Comparison of ENCODE assay signal across 18 cellular contexts in the genomic region with DNA sequence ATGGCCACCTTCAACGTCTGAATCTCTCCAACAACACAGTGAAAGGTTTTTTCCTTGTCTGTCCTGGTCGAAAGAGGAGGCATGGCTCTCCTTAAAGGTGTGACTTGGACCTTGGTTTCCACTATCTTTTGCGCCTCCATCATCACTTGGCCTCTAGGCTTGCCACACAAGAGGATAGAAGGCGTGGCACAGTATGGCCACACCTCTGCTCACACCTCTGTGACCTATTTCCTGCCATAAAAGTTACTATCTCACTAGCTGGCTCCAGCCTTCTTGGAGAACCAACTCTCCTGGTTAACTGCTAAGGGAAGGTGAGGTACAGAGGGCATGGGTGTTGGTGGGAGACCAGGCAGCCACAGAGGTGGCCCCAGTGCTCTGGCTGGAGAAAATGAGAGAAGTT.
DNase-seq lines count a peak whose midpoint lies in the region; ATAC-seq, FAIRE-seq and TF ChIP-seq lines count a peak whose summit lies in the region.
"Had no signal": no experiment of that assay in that cellular context is flagged by ENCODE, and none has a peak within 500 bp of the region (broad histone marks: within the 10 kb centered on the region; RNA-seq: fewer than 3 reads in every experiment).

No MANE protein-coding gene starts in this region.

- CTCF ChIA-PET in activated CD4-positive, alpha-beta memory T cell treated with anti-CD3 and anti-CD28 coated beads, Interleukin-2, amount 10 ng/mL, durations not matched to agents 7 days and 5 days (lab: Charles Lee), result no interaction called here
- CTCF ChIA-PET in activated CD4-positive, alpha-beta memory T cell treated with anti-CD3 and anti-CD28 coated beads for 36 hours (lab: Charles Lee), result no interaction called here

- H3K79me2 ChIP-seq in OCI-LY3 (ENCODE audit: low read length), result no peaks in the 10 kb centered on the region

- no peaks in the 10 kb centered on the region for H4K20me1 ChIP-seq in OCI-LY3 (ENCODE audit: insufficient read depth, low read length)
- H4K20me1 ChIP-seq: BLaER1 treated with 17β-estradiol and CSF1 and Interleukin-3, amounts not matched to agents 10 nM and 100 nM had no signal

- H3K4me1 ChIP-seq in OCI-LY3 (ENCODE audit: low read length) (peaks cover 47% of the 10 kb centered on the region), colonic mucosa (peaks cover 3% of the 10 kb centered on the region), small intestine (ENCODE audit: control insufficient read depth in 2 of 2, insufficient read depth in 1 of 2, low read depth in 1 of 2, low read length in 1 of 2) (peaks cover 3 to 15% of the 10 kb centered on the region in 2 donors)

- WGBS in small intestine, 3 donors, result 12 to 66% (median 38%) methylated on average over 4 of the region's 4 CpGs

- H3K36me3 ChIP-seq in OCI-LY3 (replicated peaks; ENCODE audit: low read depth, low read length) (peaks cover 6% of the 10 kb centered on the region), colonic mucosa (no peaks in the 10 kb centered on the region), small intestine (ENCODE audit: control insufficient read depth in 2 of 2, insufficient read depth in 2 of 2, low read length in 2 of 2) (no peaks in the 10 kb centered on the region)
- H3K36me3 ChIP-seq: BLaER1 treated with 17β-estradiol and CSF1 and Interleukin-3, amounts not matched to agents 10 nM and 100 nM had no signal

- ATAC-seq in sciatic nerve, result no peak
- ATAC-seq in GM18870 (IDR thresholded peaks at IDR 0.05; ENCODE audit: unreplicated experiment), result no peak
- ATAC-seq: Panc1 had no signal

- no peaks in the 10 kb centered on the region for H3K9me3 Mint-ChIP-seq in activated CD4-positive, alpha-beta memory T cell treated with anti-CD3 and anti-CD28 coated beads, Interleukin-2, amount 10 ng/mL, durations not matched to agents 7 days and 5 days
- H3K9me3 Mint-ChIP-seq in activated CD4-positive, alpha-beta memory T cell treated with anti-CD3 and anti-CD28 coated beads for 36 hours, result no peaks in the 10 kb centered on the region

- H2AFZ ChIP-seq in OCI-LY3 (ENCODE audit: low read depth, low read length), result peak overlapping the region; percentile 88; the same call in 1 of the 2 replicates

- no peak overlapping the region for H3K4me3 Mint-ChIP-seq in activated CD4-positive, alpha-beta memory T cell treated with anti-CD3 and anti-CD28 coated beads, Interleukin-2, amount 10 ng/mL, durations not matched to agents 7 days and 5 days
- H3K4me3 Mint-ChIP-seq in activated CD4-positive, alpha-beta memory T cell treated with anti-CD3 and anti-CD28 coated beads for 36 hours, result no peak overlapping the region
- H3K4me3 Mint-ChIP-seq: H9 had no signal

- intact Hi-C loops in activated CD4-positive, alpha-beta memory T cell treated with anti-CD3 and anti-CD28 coated beads for 36 hours (cut with micrococcal nuclease), result no loop called here
- intact Hi-C loops in colonic mucosa (cut with DNase I) (no loop called here), sciatic nerve (cut with DNase I) (no loop called here)

- H3K27ac Mint-ChIP-seq in activated CD4-positive, alpha-beta memory T cell treated with anti-CD3 and anti-CD28 coated beads, Interleukin-2, amount 10 ng/mL, durations not matched to agents 7 days and 5 days, result no peak overlapping the region
- H3K27ac Mint-ChIP-seq in activated CD4-positive, alpha-beta memory T cell treated with anti-CD3 and anti-CD28 coated beads for 36 hours, result no peak overlapping the region

- H3K27ac ChIP-seq in OCI-LY3 (ENCODE audit: low read length), result no peak overlapping the region
- no peak overlapping the region for H3K27ac ChIP-seq in colonic mucosa
- peak overlapping the region in 1 of 2 donors; percentile 37 for H3K27ac ChIP-seq in small intestine (ENCODE audit: low read depth in 1 of 2, low read length in 1 of 2)
- H3K27ac ChIP-seq: BLaER1 treated with 17β-estradiol and CSF1 and Interleukin-3, amounts not matched to agents 10 nM and 100 nM had no signal

- POLR2A ChIA-PET in activated CD4-positive, alpha-beta memory T cell treated with anti-CD3 and anti-CD28 coated beads, Interleukin-2, amount 10 ng/mL, durations not matched to agents 7 days and 5 days (lab: Charles Lee), result no interaction called here
- POLR2A ChIA-PET in activated CD4-positive, alpha-beta memory T cell treated with anti-CD3 and anti-CD28 coated beads for 36 hours (lab: Charles Lee), result no interaction called here

- TF ChIP-seq CTCF in OCI-LY3 (IDR thresholded peaks at IDR 0.05; ENCODE audit: low read depth, low read length) (no peak), colonic mucosa (IDR thresholded peaks at IDR 0.05) (no peak)

- H3K9ac ChIP-seq in OCI-LY3 (ENCODE audit: low read length) (no peak overlapping the region; the same call in 1 of the 2 replicates), colonic mucosa (ENCODE audit: low read depth in 2 of 2, low read length in 2 of 2) (no peak overlapping the region)
- H3K9ac ChIP-seq: BLaER1 treated with 17β-estradiol and CSF1 and Interleukin-3, amounts not matched to agents 10 nM and 100 nM had no signal

- no peaks in the 10 kb centered on the region for H3K27me3 ChIP-seq in OCI-LY3 (ENCODE audit: low read depth, low read length)
- no peaks in the 10 kb centered on the region for H3K27me3 ChIP-seq in colonic mucosa
- no peaks in the 10 kb centered on the region for H3K27me3 ChIP-seq in small intestine (ENCODE audit: control insufficient read depth in 2 of 2, insufficient read depth in 2 of 2, low read length in 2 of 2)
- H3K27me3 ChIP-seq: BLaER1 treated with 17β-estradiol and CSF1 and Interleukin-3, amounts not matched to agents 10 nM and 100 nM had no signal

- H3K4me1 Mint-ChIP-seq in activated CD4-positive, alpha-beta memory T cell treated with anti-CD3 and anti-CD28 coated beads, Interleukin-2, amount 10 ng/mL, durations not matched to agents 7 days and 5 days, result peaks cover 15% of the 10 kb centered on the region
- H3K4me1 Mint-ChIP-seq in activated CD4-positive, alpha-beta memory T cell treated with anti-CD3 and anti-CD28 coated beads for 36 hours (ENCODE audit: low read depth), result peaks cover 29% of the 10 kb centered on the region

- H3K27me3 Mint-ChIP-seq in activated CD4-positive, alpha-beta memory T cell treated with anti-CD3 and anti-CD28 coated beads, Interleukin-2, amount 10 ng/mL, durations not matched to agents 7 days and 5 days, result peaks cover 4% of the 10 kb centered on the region
- no peaks in the 10 kb centered on the region for H3K27me3 Mint-ChIP-seq in activated CD4-positive, alpha-beta memory T cell treated with anti-CD3 and anti-CD28 coated beads for 36 hours

- no peaks in the 10 kb centered on the region for H3K36me3 Mint-ChIP-seq in activated CD4-positive, alpha-beta memory T cell treated with anti-CD3 and anti-CD28 coated beads, Interleukin-2, amount 10 ng/mL, durations not matched to agents 7 days and 5 days (ENCODE audit: low read depth)
- H3K36me3 Mint-ChIP-seq in activated CD4-positive, alpha-beta memory T cell treated with anti-CD3 and anti-CD28 coated beads for 36 hours, result no peaks in the 10 kb centered on the region

- H3K9me3 ChIP-seq in OCI-LY3 (ENCODE audit: insufficient read depth, low read length), result peaks cover 6% of the 10 kb centered on the region; the same call in 1 of the 2 replicates
- no peaks in the 10 kb centered on the region for H3K9me3 ChIP-seq in colonic mucosa
- H3K9me3 ChIP-seq in small intestine (ENCODE audit: control insufficient read depth, low read depth), result no peaks in the 10 kb centered on the region

- no peak for FAIRE-seq in small intestine (lab: Jason Lieb, UNC)
- FAIRE-seq: GM18507 had no signal

- H3K4me3 ChIP-seq in OCI-LY3 (ENCODE audit: low read length) (no peak overlapping the region), colonic mucosa (no peak overlapping the region), small intestine (ENCODE audit: low read depth in 1 of 2, low read length in 2 of 2) (no peak overlapping the region)
- H3K4me3 ChIP-seq: BLaER1 treated with 17β-estradiol and CSF1 and Interleukin-3, amounts not matched to agents 10 nM and 100 nM had no signal

- peak; percentile 32 for DNase-seq in activated CD4-positive, alpha-beta memory T cell treated with anti-CD3 and anti-CD28 coated beads, Interleukin-2, amount 10 ng/mL, durations not matched to agents 7 days and 5 days
- DNase-seq in activated CD4-positive, alpha-beta memory T cell treated with anti-CD3 and anti-CD28 coated beads for 36 hours, result no peak
- DNase-seq in colonic mucosa (peak; percentile 44), small intestine (peak; percentile 97), sciatic nerve (ENCODE audit: low spot score) (no peak), activated gamma-delta T cell treated with Interleukin-2 at 50 U/mL for 16 hours (no peak)
- DNase-seq: Caco-2, H9, Karpas-422, NCI-H1930, NCI-H2171, NCI-H510A, NCI-H82 had no signal

- H3K4me2 ChIP-seq in OCI-LY3 (ENCODE audit: low read length), result no peak overlapping the region
- H3K4me2 ChIP-seq: BLaER1 treated with 17β-estradiol and CSF1 and Interleukin-3, amounts not matched to agents 10 nM and 100 nM had no signal

Comparison
In these comparisons a context has a peak if more than half of its experiments do, and no peak if none do; other contexts are left out.
1. DNase-seq: peak in activated CD4-positive, alpha-beta memory T cell treated with anti-CD3 and anti-CD28 coated beads, Interleukin-2, amount 10 ng/mL, durations not matched to agents 7 days and 5 days (single experiment), colonic mucosa (single experiment) and small intestine (single experiment); none in activated CD4-positive, alpha-beta memory T cell treated with anti-CD3 and anti-CD28 coated beads for 36 hours (single experiment), sciatic nerve (single experiment) and activated gamma-delta T cell treated with Interleukin-2 at 50 U/mL for 16 hours (single experiment).